22 cellular contexts compared by ENCODE assay signal in genomic region chr6:42690872-42691271, GRCh38. TPM values are rescaled to one million over a fixed set of nuclear protein-coding genes. Genes with fewer than 3 reads are reported as not detected.
DNase-seq lines count a peak whose midpoint lies in the region; ATAC-seq and TF ChIP-seq lines count a peak whose summit lies in the region.
"Had no signal": no experiment of that assay in that cellular context is flagged by ENCODE, and none has a peak within 500 bp of the region (broad histone marks: within the 10 kb centered on the region; RNA-seq: fewer than 3 reads in every experiment).

No MANE protein-coding gene starts in this region.

- no peak overlapping the region for H3K4me3 ChIP-seq in adipocyte (ENCODE audit: low read length)
- no peak overlapping the region for H3K4me3 ChIP-seq in osteoblast (ENCODE audit: insufficient read depth, low read length)
- H3K4me3 ChIP-seq: esophagus squamous epithelium, transverse colon had no signal

- peak overlapping the region; percentile 8 for H3K27ac Mint-ChIP-seq in T-helper 1 cell treated with Interleukin-12 subunit alpha and Interleukin-12 subunit beta and Interleukin-4 antibody, amounts not matched to agents 30 μg/mL and 1 μg/mL, for 36 hours
- peak overlapping the region; percentile 34 for H3K27ac Mint-ChIP-seq in HFFc6
- H3K27ac Mint-ChIP-seq: mesothelial cell of epicardium had no signal

- POLR2A ChIA-PET in RWPE1 (lab: Yijun Ruan, JAX; ENCODE audit: low non-redundant PET), result no interaction called here

- H3K4me3 Mint-ChIP-seq in T-helper 1 cell treated with Interleukin-12 subunit alpha and Interleukin-12 subunit beta and Interleukin-4 antibody, amounts not matched to agents 30 μg/mL and 1 μg/mL, for 36 hours, result no peak overlapping the region
- no peak overlapping the region for H3K4me3 Mint-ChIP-seq in HFFc6
- H3K4me3 Mint-ChIP-seq: mesothelial cell of epicardium had no signal

- peaks cover 59% of the 10 kb centered on the region for H3K4me1 ChIP-seq in adipocyte (ENCODE audit: control insufficient read depth, insufficient read depth, low read length)
- H3K4me1 ChIP-seq in osteoblast (ENCODE audit: insufficient read depth, low read length), result peaks cover 65% of the 10 kb centered on the region
- H3K4me1 ChIP-seq: transverse colon had no signal

- TF ChIP-seq CTCF in HFFc6 (IDR thresholded peaks at IDR 0.05) (no peak), osteoblast (IDR thresholded peaks at IDR 0.05; ENCODE audit: extremely low read depth, low read depth, low read length) (no peak), RWPE1 (conservative IDR thresholded peaks at IDR 0.05; ENCODE audit: low read depth) (no peak)

- ATAC-seq in GM21619 (IDR thresholded peaks at IDR 0.05; ENCODE audit: unreplicated experiment) (no peak), left lobe of liver (no peak)

- H3K9ac ChIP-seq in adipocyte (ENCODE audit: low read length), result peak overlapping the region; percentile 31

- no peaks in the 10 kb centered on the region for H3K27me3 Mint-ChIP-seq in T-helper 1 cell treated with Interleukin-12 subunit alpha and Interleukin-12 subunit beta and Interleukin-4 antibody, amounts not matched to agents 30 μg/mL and 1 μg/mL, for 36 hours (ENCODE audit: low read depth)
- no peaks in the 10 kb centered on the region for H3K27me3 Mint-ChIP-seq in HFFc6 (ENCODE audit: insufficient read depth)

- DNase-seq in T-helper 1 cell, result no peak
- DNase-seq in HFFc6, result no peak
- DNase-seq in adipocyte (ENCODE audit: low read depth), result no peak
- DNase-seq in osteoblast (ENCODE audit: insufficient read length, low spot score, missing footprints), result no peak
- DNase-seq in RWPE1 (ENCODE audit: low spot score), result no peak
- DNase-seq in left lobe of liver (ENCODE audit: low spot score), result no peak
- DNase-seq: activated CD4-positive, CD25-positive, alpha-beta regulatory T cell treated with anti-CD3 and anti-CD28 coated beads, Interleukin-2, amount 50 U/mL, for 72 hours; esophagus squamous epithelium; NCI-H187 treated with DMSO at 0.1 percent for 48 hours; nucleus accumbens; Right ventricle myocardium superior; stimulated activated CD4-positive, alpha-beta T cell treated with anti-CD3 and anti-CD28 coated beads, Interleukin-4, amount 100 ng/mL, for 24 hours; stimulated activated CD8-positive, alpha-beta memory T cell treated with anti-CD3 and anti-CD28 coated beads, Interleukin-4, amount 100 ng/mL, for 48 hours; T-helper 2 cell; transverse colon had no signal

- no peak overlapping the region for H2AFZ ChIP-seq in osteoblast (ENCODE audit: low read length)

- H3K27me3 ChIP-seq in adipocyte (replicated peaks; ENCODE audit: control insufficient read depth, insufficient read depth, low read length) (no peaks in the 10 kb centered on the region), osteoblast (ENCODE audit: insufficient read depth, low read length) (no peaks in the 10 kb centered on the region)
- H3K27me3 ChIP-seq: esophagus squamous epithelium, transverse colon had no signal

- no peaks in the 10 kb centered on the region for H4K20me1 ChIP-seq in osteoblast (ENCODE audit: insufficient read depth, low read length)

- H3K9me3 Mint-ChIP-seq in T-helper 1 cell treated with Interleukin-12 subunit alpha and Interleukin-12 subunit beta and Interleukin-4 antibody, amounts not matched to agents 30 μg/mL and 1 μg/mL, for 36 hours, result no peaks in the 10 kb centered on the region
- H3K9me3 Mint-ChIP-seq in HFFc6, result no peaks in the 10 kb centered on the region
- H3K9me3 Mint-ChIP-seq: mesothelial cell of epicardium had no signal

- no peaks in the 10 kb centered on the region for H3K79me2 ChIP-seq in osteoblast (ENCODE audit: insufficient read depth, low read length)

- peaks cover 48% of the 10 kb centered on the region for H3K36me3 Mint-ChIP-seq in T-helper 1 cell treated with Interleukin-12 subunit alpha and Interleukin-12 subunit beta and Interleukin-4 antibody, amounts not matched to agents 30 μg/mL and 1 μg/mL, for 36 hours (ENCODE audit: low read depth)
- peaks cover 14% of the 10 kb centered on the region for H3K36me3 Mint-ChIP-seq in HFFc6 (ENCODE audit: low read depth)

- CTCF ChIA-PET in RWPE1 (lab: Yijun Ruan, JAX), result interaction anchor here (0.5 kb wide), 1 partner anchor 70 kb away, joined by 3 read pairs; no protein-coding TSS in a partner anchor

- peaks cover 37% of the 10 kb centered on the region for H3K4me1 Mint-ChIP-seq in T-helper 1 cell treated with Interleukin-12 subunit alpha and Interleukin-12 subunit beta and Interleukin-4 antibody, amounts not matched to agents 30 μg/mL and 1 μg/mL, for 36 hours (ENCODE audit: low read depth)
- peaks cover 67% of the 10 kb centered on the region for H3K4me1 Mint-ChIP-seq in HFFc6 (ENCODE audit: low read depth)
- H3K4me1 Mint-ChIP-seq: mesothelial cell of epicardium had no signal

- H3K36me3 ChIP-seq in adipocyte (ENCODE audit: control insufficient read depth, insufficient read depth, low read length, severe bottlenecking), result peaks cover 55% of the 10 kb centered on the region
- H3K36me3 ChIP-seq in osteoblast (ENCODE audit: insufficient read depth, low read length), result peaks cover 43% of the 10 kb centered on the region

- peak overlapping the region; percentile 39 for H3K4me2 ChIP-seq in osteoblast (ENCODE audit: insufficient read depth, low read length)

- H3K27ac ChIP-seq in osteoblast (ENCODE audit: low read depth, low read length), result peak overlapping the region; percentile 20
- no peak overlapping the region for H3K27ac ChIP-seq in RWPE1
- H3K27ac ChIP-seq: 22Rv1, C4-2B had no signal

- no peaks in the 10 kb centered on the region for H3K9me3 ChIP-seq in adipocyte (ENCODE audit: control insufficient read depth, low read length)
- no peaks in the 10 kb centered on the region for H3K9me3 ChIP-seq in osteoblast (ENCODE audit: low read depth, low read length)
- H3K9me3 ChIP-seq: esophagus squamous epithelium, transverse colon had no signal

RNA-seq across cellular contexts. Expression of gene PRPH2, which starts 31.5 kb away (rescaled TPM):
- 1 to 10 TPM in 2 of 6 experiments, under 1 TPM in 4; 0.19 to 2.0 (median 0.37) TPM for total RNA-seq in HFFc6 (2021; fragmentation: NEBNext Ultra II Directional; extraction: Animal tissue kit (Norgen Biotek cat#: 25700))
- 3.3 and 3.8 TPM in 2 replicates for total RNA-seq in osteoblast
- not detected for total RNA-seq in left lobe of liver
- total RNA-seq: M059J, NCI-H460 had no signal

RNA-seq across cellular contexts. Expression of gene TBCC, which starts 55.0 kb away (rescaled TPM):
- total RNA-seq in HFFc6 (2021; fragmentation: NEBNext Ultra II Directional; extraction: Animal tissue kit (Norgen Biotek cat#: 25700)), result 10 to 100 TPM; 20.6 to 25.2 (median 22.5) TPM
- total RNA-seq in osteoblast (30.9 and 33.7 TPM in 2 replicates), left lobe of liver (6.6 TPM)
